In genomic region chr18:67935638-67936037, GRCh38 we compare ENCODE assay signal across 11 cellular contexts.
"Had no signal": no experiment of that assay in that cellular context is flagged by ENCODE, and none has a peak within 500 bp of the region (broad histone marks: within the 10 kb centered on the region; RNA-seq: fewer than 3 reads in every experiment).

No MANE protein-coding gene starts in this region.

- DNase-seq: activated CD4-positive, alpha-beta T cell treated with anti-CD3 and anti-CD28 coated beads, Interleukin-2, amount 10 ng/mL, durations not matched to agents 24 days and 14 days; activated naive CD4-positive, alpha-beta T cell treated with anti-CD3 and anti-CD28 coated beads, Interleukin-2, amount 50 U/mL, for 16 hours; activated T-cell treated with anti-CD3 and anti-CD28 coated beads for 4 hours; foreskin melanocyte; heart left ventricle; psoas muscle; spleen had no signal

- H3K27ac Mint-ChIP-seq: activated CD4-positive, alpha-beta T cell treated with anti-CD3 and anti-CD28 coated beads, Interleukin-2, amount 10 ng/mL, durations not matched to agents 24 days and 14 days; WTC11 had no signal

- H3K4me1 ChIP-seq: heart left ventricle, psoas muscle, spleen had no signal

- H3K36me3 Mint-ChIP-seq: WTC11 had no signal

- H3K4me1 Mint-ChIP-seq: activated CD4-positive, alpha-beta T cell treated with anti-CD3 and anti-CD28 coated beads, Interleukin-2, amount 10 ng/mL, durations not matched to agents 24 days and 14 days; neural crest cell; WTC11 had no signal

- H3K36me3 ChIP-seq: heart left ventricle, spleen had no signal

- H3K4me3 Mint-ChIP-seq: activated CD4-positive, alpha-beta T cell treated with anti-CD3 and anti-CD28 coated beads, Interleukin-2, amount 10 ng/mL, durations not matched to agents 24 days and 14 days; neural crest cell; WTC11 had no signal

- ATAC-seq: heart left ventricle, psoas muscle, sciatic nerve, WTC11 had no signal

- H3K27me3 Mint-ChIP-seq: activated CD4-positive, alpha-beta T cell treated with anti-CD3 and anti-CD28 coated beads, Interleukin-2, amount 10 ng/mL, durations not matched to agents 24 days and 14 days had no signal

- H3K27ac ChIP-seq: epithelial cell of prostate, heart left ventricle, psoas muscle, spleen had no signal

- H3K27me3 ChIP-seq: heart left ventricle, spleen had no signal

- H3K4me3 ChIP-seq: heart left ventricle, psoas muscle, spleen had no signal

- H3K9me3 Mint-ChIP-seq: activated CD4-positive, alpha-beta T cell treated with anti-CD3 and anti-CD28 coated beads, Interleukin-2, amount 10 ng/mL, durations not matched to agents 24 days and 14 days had no signal

- H3K9me3 ChIP-seq: heart left ventricle, psoas muscle, spleen had no signal
